ENCODE assay signal across 27 cellular contexts in the genomic region with DNA sequence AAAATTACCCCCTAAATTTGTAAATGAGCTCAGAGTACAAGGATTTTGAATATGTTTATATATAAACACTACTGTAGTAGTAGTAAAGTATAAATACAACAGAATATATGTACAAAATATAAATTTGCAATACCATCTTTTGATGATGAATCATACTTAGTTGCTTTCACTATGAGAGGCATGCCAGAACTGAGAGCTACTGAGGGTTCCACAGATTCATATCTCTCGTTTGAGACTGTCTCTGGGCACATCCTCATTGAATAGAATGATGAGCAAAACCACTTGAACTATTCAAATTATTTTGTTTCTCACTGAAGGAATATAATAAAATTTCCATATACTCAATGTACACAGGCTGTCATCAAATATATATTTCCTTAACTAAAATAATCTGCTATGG.
"Had no signal": no experiment of that assay in that cellular context is flagged by ENCODE, and none has a peak within 500 bp of the region (broad histone marks: within the 10 kb centered on the region; RNA-seq: fewer than 3 reads in every experiment).

No MANE protein-coding gene starts in this region.

- H3K27me3 ChIP-seq: colonic mucosa, heart right ventricle, left lung, neural progenitor cell, right atrium auricular region, suprapubic skin, tibial artery, upper lobe of right lung had no signal

- H3K4me1 ChIP-seq: colonic mucosa, heart right ventricle, left lung, lower lobe of right lung, right atrium auricular region, suprapubic skin, tibial artery, upper lobe of right lung had no signal

- H3K27ac ChIP-seq: colonic mucosa, heart right ventricle, left lung, lower lobe of right lung, neural progenitor cell, right atrium auricular region, suprapubic skin, tibial artery, upper lobe of right lung, VCaP had no signal

- H3K27me3 Mint-ChIP-seq: activated CD4-positive, alpha-beta memory T cell treated with anti-CD3 and anti-CD28 coated beads for 36 hours; activated T-cell treated with anti-CD3 and anti-CD28 coated beads, Interleukin-2, amount 50 U/mL, for 24 hours; activated T-helper 17 cell treated with anti-CD3 and anti-CD28 coated beads, Interleukin-2, amount 50 U/mL, for 72 hours; stimulated activated naive B cell treated with anti-CD40 and anti-IgM and Interleukin-4, amounts not matched to agents 10 μg/mL and 1 μg/mL and 100 μg/mL, for 72 hours had no signal

- H3K4me3 Mint-ChIP-seq: activated CD4-positive, alpha-beta memory T cell treated with anti-CD3 and anti-CD28 coated beads for 36 hours; activated T-cell treated with anti-CD3 and anti-CD28 coated beads, Interleukin-2, amount 50 U/mL, for 24 hours; activated T-helper 17 cell treated with anti-CD3 and anti-CD28 coated beads, Interleukin-2, amount 50 U/mL, for 72 hours; natural killer cell; neural progenitor cell; stimulated activated naive B cell treated with anti-CD40 and anti-IgM and Interleukin-4, amounts not matched to agents 10 μg/mL and 1 μg/mL and 100 μg/mL, for 72 hours had no signal

- H3K9me3 ChIP-seq: colonic mucosa, lower lobe of right lung, suprapubic skin, tibial artery, upper lobe of right lung had no signal

- H3K36me3 Mint-ChIP-seq: activated CD4-positive, alpha-beta memory T cell treated with anti-CD3 and anti-CD28 coated beads for 36 hours; natural killer cell; neural progenitor cell; stimulated activated naive B cell treated with anti-CD40 and anti-IgM and Interleukin-4, amounts not matched to agents 10 μg/mL and 1 μg/mL and 100 μg/mL, for 72 hours had no signal

- H2AFZ ChIP-seq: neural progenitor cell had no signal

- H3K36me3 ChIP-seq: colonic mucosa, heart right ventricle, left lung, lower lobe of right lung, neural progenitor cell, right atrium auricular region, suprapubic skin, tibial artery, upper lobe of right lung had no signal

- DNase-seq: activated CD4-positive, alpha-beta memory T cell treated with anti-CD3 and anti-CD28 coated beads for 36 hours; activated CD4-positive, alpha-beta T cell treated with anti-CD3 and anti-CD28 coated beads for 48 hours; activated CD8-positive, alpha-beta memory T cell treated with anti-CD3 and anti-CD28 coated beads, Interleukin-2, amount 50 U/mL, for 48 hours; activated gamma-delta T cell treated with Interleukin-2 at 50 U/mL for 16 hours; activated naive CD4-positive, alpha-beta T cell treated with anti-CD3 and anti-CD28 coated beads, Interleukin-2, amount 50 U/mL, for 16 hours; activated T-cell treated with anti-CD3 and anti-CD28 coated beads, Interleukin-2, amount 50 U/mL, for 24 hours; amygdala; colonic mucosa; effector CD8-positive, alpha-beta T cell; erythroblast; heart right ventricle; left lung; lower lobe of right lung; mesenchymal stem cell; natural killer cell; occipital lobe; stimulated activated CD4-positive, alpha-beta T cell treated with anti-CD3 and anti-CD28 coated beads, Interleukin-15, amount 100 ng/mL, for 24 hours; stimulated activated CD4-positive, alpha-beta T cell treated with anti-CD3 and anti-CD28 coated beads, Interleukin-2, amount 100 ng/mL, for 24 hours; stimulated activated naive B cell treated with anti-CD40 and anti-IgM and Interleukin-4, amounts not matched to agents 10 μg/mL and 1 μg/mL and 100 μg/mL, for 72 hours; T-helper 9 cell; tibial artery; upper lobe of right lung had no signal

- H3K4me1 Mint-ChIP-seq: activated T-helper 17 cell treated with anti-CD3 and anti-CD28 coated beads, Interleukin-2, amount 50 U/mL, for 72 hours; natural killer cell; stimulated activated naive B cell treated with anti-CD40 and anti-IgM and Interleukin-4, amounts not matched to agents 10 μg/mL and 1 μg/mL and 100 μg/mL, for 72 hours had no signal

- H3K4me3 ChIP-seq: colonic mucosa, heart right ventricle, left lung, lower lobe of right lung, neural progenitor cell, right atrium auricular region, suprapubic skin, tibial artery, upper lobe of right lung had no signal

- H3K9ac ChIP-seq: neural progenitor cell had no signal

- H3K4me2 ChIP-seq: neural progenitor cell had no signal

- ATAC-seq: activated T-helper 17 cell treated with anti-CD3 and anti-CD28 coated beads, Interleukin-2, amount 50 U/mL, for 72 hours; heart right ventricle; left lung; lower lobe of right lung; natural killer cell; stimulated activated naive B cell treated with anti-CD40 and anti-IgM and Interleukin-4, amounts not matched to agents 10 μg/mL and 1 μg/mL and 100 μg/mL, for 72 hours; upper lobe of right lung had no signal
